In genomic region chr10:58818889-58819288, GRCh38 we compare ENCODE assay signal across 12 cellular contexts.
A peak's percentile ranks its signal among the peaks of the same experiment; 100 is the strongest.
DNase-seq lines count a peak whose midpoint lies in the region; ATAC-seq and TF ChIP-seq lines count a peak whose summit lies in the region.
"Had no signal": no experiment of that assay in that cellular context is flagged by ENCODE, and none has a peak within 500 bp of the region (broad histone marks: within the 10 kb centered on the region; RNA-seq: fewer than 3 reads in every experiment).

No MANE protein-coding gene starts in this region.

- no peaks in the 10 kb centered on the region for H4K20me1 ChIP-seq in osteoblast (ENCODE audit: insufficient read depth, low read length)

- H3K9me3 ChIP-seq in osteoblast (ENCODE audit: low read depth, low read length) = no peaks in the 10 kb centered on the region

- no peak overlapping the region for H2AFZ ChIP-seq in osteoblast (ENCODE audit: low read length)

- DNase-seq in DMS79 treated with DMSO at 0.1 percent for 48 hours (lab: John Stamatoyannopoulos, UW) (peak; percentile 1), DMS79 (lab: John Stamatoyannopoulos, UW) (no peak), NCI-H1694 (lab: John Stamatoyannopoulos, UW) (peak; percentile 3), dedifferentiated amniotic fluid mesenchymal stem cell (ENCODE audit: extremely low spot score) (peak; percentile 25), osteoblast (ENCODE audit: insufficient read length, low spot score, missing footprints) (no peak)
- DNase-seq: activated T-cell treated with anti-CD3 and anti-CD28 coated beads, Interleukin-2, amount 50 U/mL, for 48 hours; central memory CD4-positive, alpha-beta T cell; glutamatergic neuron; retina had no signal

- H3K4me3 ChIP-seq in osteoblast (ENCODE audit: insufficient read depth, low read length) = no peak overlapping the region

- H3K27ac ChIP-seq in osteoblast (ENCODE audit: low read depth, low read length) = no peak overlapping the region

- no peak overlapping the region for H3K4me2 ChIP-seq in osteoblast (ENCODE audit: insufficient read depth, low read length)

- no peaks in the 10 kb centered on the region for H3K27me3 ChIP-seq in osteoblast (ENCODE audit: insufficient read depth, low read length)

- no peaks in the 10 kb centered on the region for H3K79me2 ChIP-seq in osteoblast (ENCODE audit: insufficient read depth, low read length)

- peak; percentile 16 for TF ChIP-seq CTCF in osteoblast (IDR thresholded peaks at IDR 0.05; ENCODE audit: extremely low read depth, low read depth, low read length)

- H3K36me3 ChIP-seq in osteoblast (ENCODE audit: insufficient read depth, low read length) = peaks cover 46% of the 10 kb centered on the region

- H3K4me1 ChIP-seq in osteoblast (ENCODE audit: insufficient read depth, low read length) = peaks cover 30% of the 10 kb centered on the region

- ATAC-seq in HG03439 (IDR thresholded peaks at IDR 0.05; ENCODE audit: unreplicated experiment) (no peak), GM21529 (IDR thresholded peaks at IDR 0.05; ENCODE audit: unreplicated experiment) (no peak), HG02642 (IDR thresholded peaks at IDR 0.05; ENCODE audit: poor library complexity, unreplicated experiment) (no peak)

Comparison
In these comparisons a context has a peak if more than half of its experiments do, and no peak if none do; other contexts are left out.
1. DNase-seq: peak in DMS79 treated with DMSO at 0.1 percent for 48 hours (single experiment), NCI-H1694 (single experiment) and dedifferentiated amniotic fluid mesenchymal stem cell (single experiment); none in DMS79 (single experiment) and osteoblast (single experiment).